9 cellular contexts compared by ENCODE assay signal in the genomic region with DNA sequence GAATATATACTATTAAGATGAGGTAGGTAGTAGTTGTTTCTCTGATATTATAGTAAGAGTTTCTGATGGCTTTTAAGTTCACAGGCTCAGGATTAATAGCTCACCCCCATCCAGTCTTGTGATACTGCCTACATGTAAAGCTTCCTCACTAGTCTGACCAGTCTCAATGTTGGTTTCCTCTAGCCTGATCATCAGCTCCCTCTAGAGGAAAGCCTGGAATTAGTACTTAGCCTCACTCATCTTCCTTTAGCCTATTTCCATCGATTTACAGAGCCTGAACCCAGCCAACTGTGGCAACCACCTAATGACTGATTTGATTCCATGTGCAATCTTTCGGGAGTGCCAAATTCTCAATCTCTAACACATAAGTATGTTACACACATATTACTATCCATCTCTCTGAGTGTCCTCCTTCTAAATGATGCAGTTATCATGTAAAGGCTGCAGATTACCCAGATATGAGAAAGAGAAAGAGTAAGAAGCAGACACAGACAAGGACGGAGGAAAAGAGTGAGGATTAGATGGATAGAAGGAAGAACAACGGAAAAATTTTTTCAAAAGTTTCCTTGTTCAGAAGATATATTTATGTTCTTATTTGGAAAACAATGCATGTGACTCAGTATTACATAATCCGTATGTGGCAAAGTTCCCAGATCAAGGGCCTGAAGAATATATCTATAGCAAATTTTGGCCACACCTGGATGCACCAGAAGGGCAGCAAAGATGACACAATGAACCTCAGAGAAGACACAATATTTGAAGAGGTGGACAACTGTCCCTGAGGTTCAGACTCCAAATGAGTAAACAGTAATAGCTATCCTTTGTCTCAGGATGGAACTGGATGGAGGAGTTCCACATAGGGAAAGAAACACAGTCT.
A peak's percentile ranks its signal among the peaks of the same experiment; 100 is the strongest.
DNase-seq lines count a peak whose midpoint lies in the region; ATAC-seq and TF ChIP-seq lines count a peak whose summit lies in the region.
"Had no signal": no experiment of that assay in that cellular context is flagged by ENCODE, and none has a peak within 500 bp of the region (broad histone marks: within the 10 kb centered on the region; RNA-seq: fewer than 3 reads in every experiment).

No MANE protein-coding gene starts in this region.

- POLR2A ChIA-PET in activated CD4-positive, alpha-beta T cell treated with anti-CD3 and anti-CD28 coated beads, Interleukin-2, amount 10 ng/mL, durations not matched to agents 7 days and 5 days (lab: Charles Lee) = no interaction called here

- H3K27ac ChIP-seq in VCaP = no peak overlapping the region
- H3K27ac ChIP-seq: BLaER1 treated with 17β-estradiol and CSF1 and Interleukin-3, amounts not matched to agents 10 nM and 100 nM had no signal

- CTCF ChIA-PET in activated CD4-positive, alpha-beta T cell treated with anti-CD3 and anti-CD28 coated beads, Interleukin-2, amount 10 ng/mL, durations not matched to agents 7 days and 5 days (lab: Charles Lee) = no interaction called here

- no peaks in the 10 kb centered on the region for H3K27me3 Mint-ChIP-seq in activated CD4-positive, alpha-beta T cell treated with anti-CD3 and anti-CD28 coated beads, Interleukin-2, amount 10 ng/mL, durations not matched to agents 7 days and 5 days
- H3K27me3 Mint-ChIP-seq in stimulated activated memory B cell treated with anti-CD40 and anti-IgM and Interleukin-4, amounts not matched to agents 10 μg/mL and 1 μg/mL and 100 μg/mL, for 72 hours = no peaks in the 10 kb centered on the region

- H3K4me3 Mint-ChIP-seq in activated CD4-positive, alpha-beta T cell treated with anti-CD3 and anti-CD28 coated beads, Interleukin-2, amount 10 ng/mL, durations not matched to agents 7 days and 5 days = no peak overlapping the region
- H3K4me3 Mint-ChIP-seq in stimulated activated memory B cell treated with anti-CD40 and anti-IgM and Interleukin-4, amounts not matched to agents 10 μg/mL and 1 μg/mL and 100 μg/mL, for 72 hours = no peak overlapping the region

- H3K4me1 Mint-ChIP-seq in activated CD4-positive, alpha-beta T cell treated with anti-CD3 and anti-CD28 coated beads, Interleukin-2, amount 10 ng/mL, durations not matched to agents 7 days and 5 days = no peaks in the 10 kb centered on the region
- H3K4me1 Mint-ChIP-seq in stimulated activated memory B cell treated with anti-CD40 and anti-IgM and Interleukin-4, amounts not matched to agents 10 μg/mL and 1 μg/mL and 100 μg/mL, for 72 hours = no peaks in the 10 kb centered on the region

- DNase-seq in NCI-H345 (lab: John Stamatoyannopoulos, UW) (peak; percentile 0), NCI-H345 treated with DMSO at 0.1 percent for 48 hours (lab: John Stamatoyannopoulos, UW; ENCODE audit: unreplicated experiment) (no peak), NCI-H1105 (lab: John Stamatoyannopoulos, UW) (peak; percentile 13), kidney glomerular epithelial cell (lab: John Stamatoyannopoulos, UW) (peak; percentile 56)
- DNase-seq in activated CD4-positive, alpha-beta T cell treated with anti-CD3 and anti-CD28 coated beads, Interleukin-2, amount 10 ng/mL, durations not matched to agents 7 days and 5 days = no peak
- no peak for DNase-seq in activated CD4-positive, alpha-beta T cell treated with anti-CD3 and anti-CD28 coated beads, Interleukin-2, amount 50 U/mL, for 1 hour

- H3K36me3 Mint-ChIP-seq in activated CD4-positive, alpha-beta T cell treated with anti-CD3 and anti-CD28 coated beads, Interleukin-2, amount 10 ng/mL, durations not matched to agents 7 days and 5 days (ENCODE audit: low read depth) = no peaks in the 10 kb centered on the region
- no peaks in the 10 kb centered on the region for H3K36me3 Mint-ChIP-seq in stimulated activated memory B cell treated with anti-CD40 and anti-IgM and Interleukin-4, amounts not matched to agents 10 μg/mL and 1 μg/mL and 100 μg/mL, for 72 hours

- no peak overlapping the region for H3K27ac Mint-ChIP-seq in activated CD4-positive, alpha-beta T cell treated with anti-CD3 and anti-CD28 coated beads, Interleukin-2, amount 10 ng/mL, durations not matched to agents 7 days and 5 days
- no peak overlapping the region for H3K27ac Mint-ChIP-seq in stimulated activated memory B cell treated with anti-CD40 and anti-IgM and Interleukin-4, amounts not matched to agents 10 μg/mL and 1 μg/mL and 100 μg/mL, for 72 hours

- ATAC-seq in stimulated activated memory B cell treated with anti-CD40 and anti-IgM and Interleukin-4, amounts not matched to agents 10 μg/mL and 1 μg/mL and 100 μg/mL, for 72 hours = no peak

- H3K9me3 Mint-ChIP-seq in activated CD4-positive, alpha-beta T cell treated with anti-CD3 and anti-CD28 coated beads, Interleukin-2, amount 10 ng/mL, durations not matched to agents 7 days and 5 days = no peaks in the 10 kb centered on the region
- no peaks in the 10 kb centered on the region for H3K9me3 Mint-ChIP-seq in stimulated activated memory B cell treated with anti-CD40 and anti-IgM and Interleukin-4, amounts not matched to agents 10 μg/mL and 1 μg/mL and 100 μg/mL, for 72 hours

- peak; percentile 93 for TF ChIP-seq CTCF in VCaP (conservative IDR thresholded peaks at IDR 0.05)

Comparison
In these comparisons a context has a peak if more than half of its experiments do, and no peak if none do; other contexts are left out.
1. DNase-seq: peak in NCI-H345 (single experiment), NCI-H1105 (single experiment) and kidney glomerular epithelial cell (single experiment); none in NCI-H345 treated with DMSO at 0.1 percent for 48 hours (single experiment), activated CD4-positive, alpha-beta T cell treated with anti-CD3 and anti-CD28 coated beads, Interleukin-2, amount 10 ng/mL, durations not matched to agents 7 days and 5 days (single experiment) and activated CD4-positive, alpha-beta T cell treated with anti-CD3 and anti-CD28 coated beads, Interleukin-2, amount 50 U/mL, for 1 hour (single experiment).